ENCODE assay signal across 2 cellular contexts in genomic region chr5:53808392-53808791, GRCh38.
DNase-seq lines count a peak whose midpoint lies in the region; ATAC-seq, FAIRE-seq and TF ChIP-seq lines count a peak whose summit lies in the region.
"Not testable (repeated sequence)": the region's sequence is repeated elsewhere in the genome, so short reads cannot be mapped to it uniquely, and the experiment has no call there.

No MANE protein-coding gene starts in this region.

- TF ChIP-seq POLR2A in K562 (conservative IDR thresholded peaks at IDR 0.05), result not testable (repeated sequence)

- not testable (repeated sequence) for H3K27ac ChIP-seq in HEK293 (ENCODE audit: extremely low read depth, low read depth, low read length); K562 (ENCODE audit: extremely low read depth, low read depth, low read length)

- not testable (repeated sequence) for TF ChIP-seq RAD21 in K562 (CRISPR knock-in tag; conservative IDR thresholded peaks at IDR 0.05 in 1 of 2, IDR thresholded peaks at IDR 0.05 in 1 of 2)

- not testable (repeated sequence) for H3K9ac ChIP-seq in K562 (ENCODE audit: insufficient read depth in 1 of 2, low read depth in 2 of 2, low read length in 2 of 2)

- POLR2A ChIA-PET in HEK293 (lab: Yijun Ruan, JAX); K562 (lab: Yijun Ruan, JAX): not testable (repeated sequence)

- intact Hi-C loops in K562 (cut with micrococcal nuclease), result not testable (repeated sequence)

- BruUV-seq in K562 (replicated peaks; lab: Mats Ljungman, UMichigan), result not testable (repeated sequence)

- FAIRE-seq in K562 (lab: Jason Lieb, UNC), result not testable (repeated sequence)

- not testable (repeated sequence) for H4K20me1 ChIP-seq in K562 (replicated peaks; ENCODE audit: control insufficient read depth, insufficient read depth, low read length)

- not testable (repeated sequence) for H3K36me3 ChIP-seq in HEK293 (ENCODE audit: control insufficient read depth in 2 of 2, insufficient read depth in 1 of 2, low read length in 2 of 2); K562 (ENCODE audit: control insufficient read depth, insufficient read depth, low read length)

- H3K79me2 ChIP-seq in K562 (ENCODE audit: control insufficient read depth, insufficient read depth, low read length), result not testable (repeated sequence)

- ATAC-seq in K562, result not testable (repeated sequence)

- in situ Hi-C loops in K562 (cut with MboI), result not testable (repeated sequence)

- not testable (repeated sequence) for H3K9me1 ChIP-seq in K562 (ENCODE audit: control insufficient read depth, insufficient read depth, low read length)

- DNase-seq in K562 (ENCODE audit: extremely low read depth in 1 of 4, low spot score in 3 of 4), result not testable (repeated sequence)

- not testable (repeated sequence) for H3K4me2 ChIP-seq in K562 (ENCODE audit: insufficient read depth, low read length)

- not testable (repeated sequence) for H3K27me3 ChIP-seq in K562 (ENCODE audit: control insufficient read depth in 2 of 2, insufficient read depth in 2 of 2, low read length in 2 of 2)

- WGBS in K562 (ENCODE audit: insufficient coverage, low coverage, missing lambda C conversion rate), result 13% methylated on average over 4 of the region's 4 CpGs

- not testable (repeated sequence) for H3K9me3 ChIP-seq in HEK293 (ENCODE audit: control insufficient read depth, insufficient read depth, low read depth, low read length); K562 (replicated peaks; ENCODE audit: control insufficient read depth, insufficient read depth, low read depth, low read length)

- not testable (repeated sequence) for H2AFZ ChIP-seq in K562 (ENCODE audit: low read depth, low read length)

- H3K4me3 ChIP-seq in HEK293 (ENCODE audit: low read depth, low read length); K562: not testable (repeated sequence)

- TF ChIP-seq EP300 in K562 (IDR thresholded peaks at IDR 0.05; ENCODE audit: low read length), result not testable (repeated sequence)

- not testable (repeated sequence) for TF ChIP-seq CTCF in HEK293 (tag by site-specific recombination; IDR thresholded peaks at IDR 0.05); K562 (IDR thresholded peaks at IDR 0.05 in 2 of 3, conservative IDR thresholded peaks at IDR 0.05 in 1 of 3; ENCODE audit: insufficient read depth in 2 of 3, low read depth in 1 of 3, low read length in 3 of 3)

- CTCF ChIA-PET in HEK293 (lab: Yijun Ruan, JAX); K562 (lab: Yijun Ruan, JAX; ENCODE audit: low intra/inter-chr PET ratio): not testable (repeated sequence)

- not testable (repeated sequence) for H3K4me1 ChIP-seq in HEK293 (ENCODE audit: control insufficient read depth, insufficient read depth, low read length); K562 (replicated peaks in 1 of 2; ENCODE audit: control insufficient read depth in 2 of 2, insufficient read depth in 2 of 2, low read length in 2 of 2)

TF ChIP-seq in HEK293, 187 proteins besides CTCF, POLR2A, EP300 and RAD21:
- TF ChIP-seq ZNF146 (tag by site-specific recombination; IDR thresholded peaks at IDR 0.05), result 0 out of 2 replicates have a peak, but pooled peaks have one; percentile 55

TF ChIP-seq in K562, 482 proteins besides CTCF, POLR2A, EP300 and RAD21:
- peak; percentile 76 for TF ChIP-seq ZNF146 (CRISPR knock-in tag; IDR thresholded peaks at IDR 0.05; ENCODE audit: unreplicated experiment)
